Comparison of ENCODE assay signal across 11 cellular contexts in genomic region chrX:72273718-72274117, GRCh38. TPM values are rescaled to one million over a fixed set of nuclear protein-coding genes. Genes with fewer than 3 reads are reported as not detected.
DNase-seq lines count a peak whose midpoint lies in the region; ATAC-seq, FAIRE-seq and TF ChIP-seq lines count a peak whose summit lies in the region.
"Had no signal": no experiment of that assay in that cellular context is flagged by ENCODE, and none has a peak within 500 bp of the region (broad histone marks: within the 10 kb centered on the region; RNA-seq: fewer than 3 reads in every experiment).

No MANE protein-coding gene starts in this region.

- ATAC-seq in activated naive CD8-positive, alpha-beta T cell treated with anti-CD3 and anti-CD28 coated beads, Interleukin-2, amount 10 ng/mL, durations not matched to agents 7 days and 5 days (ENCODE audit: low read depth), result no peak
- ATAC-seq in HG02798 (IDR thresholded peaks at IDR 0.05; ENCODE audit: poor library complexity, unreplicated experiment), result no peak
- ATAC-seq: left cardiac atrium had no signal

- POLR2A ChIA-PET in activated naive CD8-positive, alpha-beta T cell treated with anti-CD3 and anti-CD28 coated beads, Interleukin-2, amount 10 ng/mL, durations not matched to agents 7 days and 5 days (lab: Charles Lee), result no interaction called here

- H3K27me3 ChIP-seq in MM.1S (replicated peaks; ENCODE audit: insufficient read depth, low read length) (no peaks in the 10 kb centered on the region), thyroid gland (no peaks in the 10 kb centered on the region)

- DNase-seq in GM12892 (ENCODE audit: insufficient read length) (no peak), MM.1S (no peak), OCI-M1 (lab: John Stamatoyannopoulos, UW) (no peak), thyroid gland (no peak)
- no peak for DNase-seq in activated naive CD8-positive, alpha-beta T cell treated with anti-CD3 and anti-CD28 coated beads, Interleukin-2, amount 10 ng/mL, durations not matched to agents 7 days and 5 days
- DNase-seq: GDM1, left cardiac atrium, NCI-H1417 treated with DMSO at 0.1 percent for 48 hours had no signal

- no peak for TF ChIP-seq CTCF in MM.1S (IDR thresholded peaks at IDR 0.05; ENCODE audit: low read length)
- TF ChIP-seq CTCF in nephron (IDR thresholded peaks at IDR 0.05; ENCODE audit: unreplicated experiment in 3 of 3), result no peak
- TF ChIP-seq CTCF in thyroid gland (IDR thresholded peaks at IDR 0.05), result no peak

- FAIRE-seq in GM12892 (lab: Jason Lieb, UNC), result peak; percentile 21
- FAIRE-seq: H1 had no signal

- peaks cover 22% of the 10 kb centered on the region for H3K36me3 ChIP-seq in MM.1S (replicated peaks; ENCODE audit: insufficient read depth, low read length)
- peaks cover 59 to 61% of the 10 kb centered on the region in 2 donors for H3K36me3 ChIP-seq in thyroid gland

- peak overlapping the region; percentile 88; the same call in 1 of the 2 replicates for H3K4me2 ChIP-seq in MM.1S (ENCODE audit: low read depth, low read length)

- no peak overlapping the region for H3K9ac ChIP-seq in MM.1S (ENCODE audit: low read length)

- H3K4me1 ChIP-seq in MM.1S (ENCODE audit: low read length) (0 out of 2 replicates have a peak, but pooled peaks cover 4% of the 10 kb centered on the region), thyroid gland (peaks cover 3 to 16% of the 10 kb centered on the region in 2 donors)

- H3K27ac ChIP-seq in MM.1S (ENCODE audit: low read length) (no peak overlapping the region), thyroid gland (no peak overlapping the region)

- H2AFZ ChIP-seq in MM.1S (ENCODE audit: low read length), result no peak overlapping the region

- intact Hi-C loops in thyroid gland (cut with DNase I), result loop anchor here (10.0 kb wide), 1 partner anchor 269 kb away; no protein-coding TSS in a partner anchor

- TF ChIP-seq POLR2A in GM12892 (IDR thresholded peaks at IDR 0.05; ENCODE audit: low read depth, low read length) (no peak), thyroid gland (IDR thresholded peaks at IDR 0.05) (no peak)

- H3K4me3 Mint-ChIP-seq in activated naive CD8-positive, alpha-beta T cell treated with anti-CD3 and anti-CD28 coated beads, Interleukin-2, amount 10 ng/mL, durations not matched to agents 7 days and 5 days, result peak overlapping the region; percentile 82
- H3K4me3 Mint-ChIP-seq in nephron, result peak overlapping the region; percentile 31 to 96 (median 95)

- no peak overlapping the region for H3K27ac Mint-ChIP-seq in activated naive CD8-positive, alpha-beta T cell treated with anti-CD3 and anti-CD28 coated beads, Interleukin-2, amount 10 ng/mL, durations not matched to agents 7 days and 5 days
- H3K27ac Mint-ChIP-seq in nephron, result peak overlapping the region in 1 of 3 experiments; percentile 88

- peaks cover 33% of the 10 kb centered on the region for H4K20me1 ChIP-seq in MM.1S (ENCODE audit: insufficient read depth, low read length)

- no peaks in the 10 kb centered on the region for H3K9me2 ChIP-seq in MM.1S (replicated peaks; ENCODE audit: insufficient read depth, low read length)

- H3K9me3 ChIP-seq in MM.1S (replicated peaks; ENCODE audit: insufficient read depth, low read length) (no peaks in the 10 kb centered on the region), thyroid gland (no peaks in the 10 kb centered on the region)

- H3K4me3 ChIP-seq in MM.1S (ENCODE audit: low read length) (no peak overlapping the region), thyroid gland (replicated peaks in 1 of 3) (no peak overlapping the region)

- peaks cover 53% of the 10 kb centered on the region for H3K79me2 ChIP-seq in MM.1S (ENCODE audit: low read length)

- peaks cover 59% of the 10 kb centered on the region for H3F3A ChIP-seq in MM.1S (ENCODE audit: insufficient read depth, low read length)

- no peaks in the 10 kb centered on the region for H3K27me3 Mint-ChIP-seq in activated naive CD8-positive, alpha-beta T cell treated with anti-CD3 and anti-CD28 coated beads, Interleukin-2, amount 10 ng/mL, durations not matched to agents 7 days and 5 days
- H3K27me3 Mint-ChIP-seq in nephron (ENCODE audit: low read depth), result no peaks in the 10 kb centered on the region

- H3K9me3 Mint-ChIP-seq in activated naive CD8-positive, alpha-beta T cell treated with anti-CD3 and anti-CD28 coated beads, Interleukin-2, amount 10 ng/mL, durations not matched to agents 7 days and 5 days, result no peaks in the 10 kb centered on the region
- no peaks in the 10 kb centered on the region for H3K9me3 Mint-ChIP-seq in nephron

- 95 to 97% methylated on average over 5 to 6 of the region's 6 CpGs for WGBS in thyroid gland, 2 donors

- peaks cover 29% of the 10 kb centered on the region for H3K36me3 Mint-ChIP-seq in activated naive CD8-positive, alpha-beta T cell treated with anti-CD3 and anti-CD28 coated beads, Interleukin-2, amount 10 ng/mL, durations not matched to agents 7 days and 5 days
- peaks cover 65% of the 10 kb centered on the region for H3K36me3 Mint-ChIP-seq in nephron (ENCODE audit: low read depth)

- peaks cover 35% of the 10 kb centered on the region for H3K4me1 Mint-ChIP-seq in activated naive CD8-positive, alpha-beta T cell treated with anti-CD3 and anti-CD28 coated beads, Interleukin-2, amount 10 ng/mL, durations not matched to agents 7 days and 5 days
- H3K4me1 Mint-ChIP-seq in nephron, result peaks cover 48% of the 10 kb centered on the region

RNA-seq across cellular contexts. Expression of gene RPS4X, which starts 3.3 kb away (rescaled TPM):
- 3,097 TPM for polyA plus RNA-seq in GM12892 (2012; ENCODE audit: missing spikeins)
- total RNA-seq in activated naive CD8-positive, alpha-beta T cell treated with anti-CD3 and anti-CD28 coated beads, Interleukin-2, amount 10 ng/mL, durations not matched to agents 7 days and 5 days, result 100 to 1,000 TPM; 895 to 956 TPM
- 1,000 to 10,000 TPM in 1 of 4 donors, 100 to 1,000 TPM in 3; 602 to 1,253 (median 805) TPM for total RNA-seq in thyroid gland

RNA-seq across cellular contexts. Expression of gene CITED1, which starts 32.0 kb away (rescaled TPM):
- not detected for polyA plus RNA-seq in GM12892 (2012; ENCODE audit: missing spikeins)
- under 1 TPM in 1 of 2 experiments, not detected in 1; 0.40 TPM for total RNA-seq in activated naive CD8-positive, alpha-beta T cell treated with anti-CD3 and anti-CD28 coated beads, Interleukin-2, amount 10 ng/mL, durations not matched to agents 7 days and 5 days
- 10 to 100 TPM in 2 of 4 donors, 1 to 10 TPM in 2; 5.5 to 29.9 (median 17.5) TPM for total RNA-seq in thyroid gland

RNA-seq across cellular contexts. Expression of gene ERCC6L, which starts 34.9 kb away (rescaled TPM):
- polyA plus RNA-seq in GM12892 (2012; ENCODE audit: missing spikeins), result 5.7 TPM
- 1 to 10 TPM; 7.9 to 8.2 TPM for total RNA-seq in activated naive CD8-positive, alpha-beta T cell treated with anti-CD3 and anti-CD28 coated beads, Interleukin-2, amount 10 ng/mL, durations not matched to agents 7 days and 5 days
- total RNA-seq in thyroid gland, result under 1 TPM in 1 of 4 donors, not detected in 3; 0.13 TPM

Comparison
In these comparisons a context has a peak if more than half of its experiments do, and no peak if none do; other contexts are left out.
1. RNA of gene CITED1, which starts 32.0 kb away (total RNA-seq): 5.5 to 29.9 TPM in thyroid gland; 0.40 TPM in activated naive CD8-positive, alpha-beta T cell treated with anti-CD3 and anti-CD28 coated beads, Interleukin-2, amount 10 ng/mL, durations not matched to agents 7 days and 5 days; every median in the first group is over 4 times any median in the second.
2. RNA of gene ERCC6L, which starts 34.9 kb away (total RNA-seq): 7.9 to 8.2 TPM in activated naive CD8-positive, alpha-beta T cell treated with anti-CD3 and anti-CD28 coated beads, Interleukin-2, amount 10 ng/mL, durations not matched to agents 7 days and 5 days; 0.13 TPM in thyroid gland; every median in the first group is over 4 times any median in the second.